Comparison of ENCODE assay signal across 34 cellular contexts in the genomic region with DNA sequence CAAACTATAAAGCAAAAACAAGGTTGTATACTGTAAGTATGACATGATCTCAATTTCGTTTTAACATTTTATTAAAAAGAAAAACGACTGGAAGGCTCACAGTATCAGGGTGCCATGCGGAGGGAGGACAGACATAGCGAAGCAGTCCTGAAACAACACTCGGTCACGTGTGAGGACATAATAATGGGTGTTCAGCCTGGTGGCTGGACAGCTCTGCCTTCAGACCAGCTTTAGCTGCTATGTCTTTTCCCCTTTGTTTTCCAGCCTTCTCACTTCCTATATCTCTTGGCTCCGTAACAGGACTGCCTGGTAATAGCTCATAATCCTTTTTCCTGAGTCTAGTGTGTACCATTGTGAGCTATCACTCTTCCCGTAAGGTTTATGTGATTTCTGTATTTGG. TPM values are rescaled to one million over a fixed set of nuclear protein-coding genes. Genes with fewer than 3 reads are reported as not detected.
"Had no signal": no experiment of that assay in that cellular context is flagged by ENCODE, and none has a peak within 500 bp of the region (broad histone marks: within the 10 kb centered on the region; RNA-seq: fewer than 3 reads in every experiment).

No MANE protein-coding gene starts in this region.

- H3K4me1 ChIP-seq: esophagus muscularis mucosa, foreskin keratinocyte, gastrocnemius medialis, heart left ventricle had no signal

- ATAC-seq: activated CD4-positive, CD25-positive, alpha-beta regulatory T cell treated with anti-CD3 and anti-CD28 coated beads, Interleukin-2, amount 50 U/mL, for 24 hours; activated CD8-positive, alpha-beta T cell treated with anti-CD3 and anti-CD28 coated beads for 36 hours; activated T-cell treated with anti-CD3 and anti-CD28 coated beads, Interleukin-2, amount 50 U/mL, for 4 hours; activated T-helper 17 cell treated with anti-CD3 and anti-CD28 coated beads, Interleukin-2, amount 50 U/mL, for 72 hours; foreskin keratinocyte; gastrocnemius medialis; heart left ventricle had no signal

- DNase-seq: activated B cell treated with CpG ODN at 0.5 μM for 24 hours; activated CD4-positive, alpha-beta T cell treated with anti-CD3 and anti-CD28 coated beads for 48 hours; activated CD4-positive, alpha-beta T cell treated with anti-CD3 and anti-CD28 coated beads, Interleukin-2, amount 50 U/mL, for 1 hour; activated CD4-positive, alpha-beta T cell treated with anti-CD3 and anti-CD28 coated beads, Interleukin-2, amount 50 U/mL, for 48 hours; activated CD8-positive, alpha-beta memory T cell treated with anti-CD3 and anti-CD28 coated beads for 24 hours; activated CD8-positive, alpha-beta T cell treated with anti-CD3 and anti-CD28 coated beads for 36 hours; activated effector memory CD4-positive, alpha-beta T cell treated with Interleukin-2 at 50 U/mL for 16 hours; activated gamma-delta T cell treated with Interleukin-2 at 50 U/mL for 16 hours; activated naive CD4-positive, alpha-beta T cell treated with anti-CD3 and anti-CD28 coated beads, Interleukin-2, amount 50 U/mL, for 16 hours; activated naive CD4-positive, alpha-beta T cell treated with Interleukin-2 at 50 U/mL for 16 hours; activated T-cell treated with anti-CD3 and anti-CD28 coated beads, Interleukin-2, amount 50 U/mL, for 4 hours; amniotic stem cell; anterior cingulate cortex; brain microvascular endothelial cell; caudate nucleus; cortex of kidney; dorsolateral prefrontal cortex; effector memory CD4-positive, alpha-beta T cell; endodermal cell; erythroblast; foreskin keratinocyte; gastrocnemius medialis; glutamatergic neuron; heart left ventricle; T-helper 2 cell; WERI-Rb-1 had no signal

- H3K4me3 ChIP-seq: dorsolateral prefrontal cortex, esophagus muscularis mucosa, gastrocnemius medialis, heart left ventricle had no signal

- H3K9me3 ChIP-seq: esophagus muscularis mucosa, gastrocnemius medialis, heart left ventricle had no signal

- H3K27ac ChIP-seq: brain microvascular endothelial cell, dorsolateral prefrontal cortex, esophagus muscularis mucosa, foreskin keratinocyte, gastrocnemius medialis, heart left ventricle, WERI-Rb-1 had no signal

- H3K36me3 ChIP-seq: brain microvascular endothelial cell, esophagus muscularis mucosa, gastrocnemius medialis, heart left ventricle, WERI-Rb-1 had no signal

- FAIRE-seq: astrocyte, colon, TTC549 had no signal

- H3K27me3 ChIP-seq: dorsolateral prefrontal cortex, esophagus muscularis mucosa, gastrocnemius medialis had no signal

RNA-seq across cellular contexts. Expression of a gene that starts 18.4 kb away (rescaled TPM):
- total RNA-seq: activated B cell treated with CpG ODN at 0.5 μM for 24 hours; activated CD8-positive, alpha-beta T cell treated with anti-CD3 and anti-CD28 coated beads for 36 hours; activated T-cell treated with anti-CD3 and anti-CD28 coated beads, Interleukin-2, amount 50 U/mL, for 4 hours; activated T-helper 17 cell treated with anti-CD3 and anti-CD28 coated beads, Interleukin-2, amount 50 U/mL, for 72 hours; chondrocyte; endodermal cell; foreskin keratinocyte; T-helper 1 cell treated with Interleukin-12 subunit alpha and Interleukin-12 subunit beta and Interleukin-4 antibody, amounts not matched to agents 30 ng/mL and 1 ng/mL, for 36 hours had no signal
